2 cellular contexts compared by ENCODE assay signal in the genomic region with DNA sequence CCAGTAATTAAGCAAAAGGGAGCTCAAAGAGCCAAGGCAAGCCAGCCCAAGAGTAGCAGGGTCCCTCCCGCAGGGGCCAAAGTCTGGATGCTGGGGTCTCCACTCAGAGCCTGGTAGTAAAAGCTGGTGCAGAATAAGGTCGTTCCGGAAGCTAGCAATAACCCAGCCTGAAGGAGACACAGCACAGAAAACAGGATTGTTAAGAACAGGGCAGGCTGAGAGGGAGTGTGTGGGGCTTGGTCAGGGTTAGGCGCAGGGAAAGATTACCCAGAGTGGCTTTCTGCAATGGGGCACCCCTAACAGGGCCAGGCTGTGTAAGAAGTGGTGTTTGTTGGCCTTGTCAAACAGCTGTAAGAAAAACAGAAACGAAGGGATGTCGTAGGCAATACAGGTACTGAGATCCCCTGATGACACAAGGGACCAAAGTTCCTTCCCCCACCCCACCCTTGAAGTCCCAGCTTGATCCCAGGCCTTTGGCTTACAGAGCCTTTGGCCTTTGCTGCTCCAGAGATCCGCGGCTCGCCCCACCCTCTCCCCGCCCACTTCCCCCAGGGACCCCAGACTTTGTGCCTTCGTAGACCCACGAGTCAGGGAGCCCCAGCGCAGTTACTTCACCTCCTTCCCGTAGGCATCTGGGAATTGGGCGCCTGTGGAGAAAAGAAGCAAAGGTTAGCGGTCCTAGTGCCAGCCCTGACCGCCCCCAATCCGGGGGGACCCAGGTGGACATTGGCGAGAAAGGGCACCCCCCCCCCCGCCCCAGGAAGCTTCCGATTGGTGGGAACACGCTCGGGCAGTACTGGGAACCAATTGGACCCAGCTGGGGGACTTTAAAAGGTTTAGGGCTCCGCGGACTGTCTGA.
TF ChIP-seq lines count a peak whose summit lies in the region.

No MANE protein-coding gene starts in this region.

TF ChIP-seq in IMR-90, 13 proteins besides CTCF, POLR2A, EP300 and RAD21:
- TF ChIP-seq BHLHE40 (IDR thresholded peaks at IDR 0.05; ENCODE audit: low read depth, low read length) (no peak), FOS (IDR thresholded peaks at IDR 0.05; ENCODE audit: low read depth, low read length) (no peak), MAZ (IDR thresholded peaks at IDR 0.05; ENCODE audit: borderline replicate concordance, low read depth, low read length) (no peak), SMC3 (IDR thresholded peaks at IDR 0.05; ENCODE audit: low read depth, low read length) (no peak), MAFK (IDR thresholded peaks at IDR 0.05; ENCODE audit: low read depth, low read length) (no peak), MXI1 (IDR thresholded peaks at IDR 0.05; ENCODE audit: borderline replicate concordance, low read depth, low read length) (no peak), NFE2L2 (IDR thresholded peaks at IDR 0.05; ENCODE audit: low read depth, low read length) (no peak), USF2 (IDR thresholded peaks at IDR 0.05; ENCODE audit: low read depth, low read length) (no peak), CHD1 (IDR thresholded peaks at IDR 0.05; ENCODE audit: low read depth, low read length) (no peak), RFX5 (IDR thresholded peaks at IDR 0.05; ENCODE audit: low read depth, low read length) (no peak), RCOR1 (IDR thresholded peaks at IDR 0.05; ENCODE audit: insufficient replicate concordance, low read length) (no peak), CEBPB (IDR thresholded peaks at IDR 0.05; ENCODE audit: low read depth, low read length) (no peak)
- TF ChIP-seq, protein P1, sequence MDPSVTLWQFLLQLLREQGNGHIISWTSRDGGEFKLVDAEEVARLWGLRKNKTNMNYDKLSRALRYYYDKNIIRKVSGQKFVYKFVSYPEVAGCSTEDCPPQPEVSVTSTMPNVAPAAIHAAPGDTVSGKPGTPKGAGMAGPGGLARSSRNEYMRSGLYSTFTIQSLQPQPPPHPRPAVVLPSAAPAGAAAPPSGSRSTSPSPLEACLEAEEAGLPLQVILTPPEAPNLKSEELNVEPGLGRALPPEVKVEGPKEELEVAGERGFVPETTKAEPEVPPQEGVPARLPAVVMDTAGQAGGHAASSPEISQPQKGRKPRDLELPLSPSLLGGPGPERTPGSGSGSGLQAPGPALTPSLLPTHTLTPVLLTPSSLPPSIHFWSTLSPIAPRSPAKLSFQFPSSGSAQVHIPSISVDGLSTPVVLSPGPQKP (IDR thresholded peaks at IDR 0.05; ENCODE audit: borderline replicate concordance, low read depth, low read length) = no peak

TF ChIP-seq in WTC11, 78 proteins besides CTCF, POLR2A, EP300 and RAD21:
- TF ChIP-seq ZNF232 (CRISPR knock-in tag; IDR thresholded peaks at IDR 0.05) (no peak), NR3C1 (CRISPR knock-in tag; conservative IDR thresholded peaks at IDR 0.05; ENCODE audit: low read depth) (no peak), ETV6 (CRISPR knock-in tag; IDR thresholded peaks at IDR 0.05) (no peak), ATF2 (CRISPR knock-in tag; IDR thresholded peaks at IDR 0.05; ENCODE audit: borderline replicate concordance, low read depth) (no peak), ZNF317 (CRISPR knock-in tag; IDR thresholded peaks at IDR 0.05; ENCODE audit: borderline replicate concordance, low read depth) (no peak), JAZF1 (CRISPR knock-in tag; IDR thresholded peaks at IDR 0.05) (no peak), JUN (CRISPR knock-in tag; IDR thresholded peaks at IDR 0.05) (no peak)
- TF ChIP-seq, protein P2, sequence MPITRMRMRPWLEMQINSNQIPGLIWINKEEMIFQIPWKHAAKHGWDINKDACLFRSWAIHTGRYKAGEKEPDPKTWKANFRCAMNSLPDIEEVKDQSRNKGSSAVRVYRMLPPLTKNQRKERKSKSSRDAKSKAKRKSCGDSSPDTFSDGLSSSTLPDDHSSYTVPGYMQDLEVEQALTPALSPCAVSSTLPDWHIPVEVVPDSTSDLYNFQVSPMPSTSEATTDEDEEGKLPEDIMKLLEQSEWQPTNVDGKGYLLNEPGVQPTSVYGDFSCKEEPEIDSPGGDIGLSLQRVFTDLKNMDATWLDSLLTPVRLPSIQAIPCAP (CRISPR knock-in tag; IDR thresholded peaks at IDR 0.05) = no peak
